1 cellular context compared by ENCODE assay signal in genomic region chr19:52943134-52943883, GRCh38.
TF ChIP-seq lines count a peak whose summit lies in the region.

No MANE protein-coding gene starts in this region.

TF ChIP-seq in WTC11, 78 proteins besides CTCF, POLR2A, EP300 and RAD21 (continued from another document):
- TF ChIP-seq, protein P1, sequence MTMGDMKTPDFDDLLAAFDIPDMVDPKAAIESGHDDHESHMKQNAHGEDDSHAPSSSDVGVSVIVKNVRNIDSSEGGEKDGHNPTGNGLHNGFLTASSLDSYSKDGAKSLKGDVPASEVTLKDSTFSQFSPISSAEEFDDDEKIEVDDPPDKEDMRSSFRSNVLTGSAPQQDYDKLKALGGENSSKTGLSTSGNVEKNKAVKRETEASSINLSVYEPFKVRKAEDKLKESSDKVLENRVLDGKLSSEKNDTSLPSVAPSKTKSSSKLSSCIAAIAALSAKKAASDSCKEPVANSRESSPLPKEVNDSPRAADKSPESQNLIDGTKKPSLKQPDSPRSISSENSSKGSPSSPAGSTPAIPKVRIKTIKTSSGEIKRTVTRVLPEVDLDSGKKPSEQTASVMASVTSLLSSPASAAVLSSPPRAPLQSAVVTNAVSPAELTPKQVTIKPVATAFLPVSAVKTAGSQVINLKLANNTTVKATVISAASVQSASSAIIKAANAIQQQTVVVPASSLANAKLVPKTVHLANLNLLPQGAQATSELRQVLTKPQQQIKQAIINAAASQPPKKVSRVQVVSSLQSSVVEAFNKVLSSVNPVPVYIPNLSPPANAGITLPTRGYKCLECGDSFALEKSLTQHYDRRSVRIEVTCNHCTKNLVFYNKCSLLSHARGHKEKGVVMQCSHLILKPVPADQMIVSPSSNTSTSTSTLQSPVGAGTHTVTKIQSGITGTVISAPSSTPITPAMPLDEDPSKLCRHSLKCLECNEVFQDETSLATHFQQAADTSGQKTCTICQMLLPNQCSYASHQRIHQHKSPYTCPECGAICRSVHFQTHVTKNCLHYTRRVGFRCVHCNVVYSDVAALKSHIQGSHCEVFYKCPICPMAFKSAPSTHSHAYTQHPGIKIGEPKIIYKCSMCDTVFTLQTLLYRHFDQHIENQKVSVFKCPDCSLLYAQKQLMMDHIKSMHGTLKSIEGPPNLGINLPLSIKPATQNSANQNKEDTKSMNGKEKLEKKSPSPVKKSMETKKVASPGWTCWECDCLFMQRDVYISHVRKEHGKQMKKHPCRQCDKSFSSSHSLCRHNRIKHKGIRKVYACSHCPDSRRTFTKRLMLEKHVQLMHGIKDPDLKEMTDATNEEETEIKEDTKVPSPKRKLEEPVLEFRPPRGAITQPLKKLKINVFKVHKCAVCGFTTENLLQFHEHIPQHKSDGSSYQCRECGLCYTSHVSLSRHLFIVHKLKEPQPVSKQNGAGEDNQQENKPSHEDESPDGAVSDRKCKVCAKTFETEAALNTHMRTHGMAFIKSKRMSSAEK (CRISPR knock-in tag; IDR thresholded peaks at IDR 0.05; ENCODE audit: borderline replicate concordance): no peak
- TF ChIP-seq ELF4 (CRISPR knock-in tag; IDR thresholded peaks at IDR 0.05; ENCODE audit: low read depth) (no peak), CREM (CRISPR knock-in tag; IDR thresholded peaks at IDR 0.05) (no peak), ZNF232 (CRISPR knock-in tag; IDR thresholded peaks at IDR 0.05) (no peak), HMGA2 (CRISPR knock-in tag; IDR thresholded peaks at IDR 0.05) (no peak)
- TF ChIP-seq, protein P2, sequence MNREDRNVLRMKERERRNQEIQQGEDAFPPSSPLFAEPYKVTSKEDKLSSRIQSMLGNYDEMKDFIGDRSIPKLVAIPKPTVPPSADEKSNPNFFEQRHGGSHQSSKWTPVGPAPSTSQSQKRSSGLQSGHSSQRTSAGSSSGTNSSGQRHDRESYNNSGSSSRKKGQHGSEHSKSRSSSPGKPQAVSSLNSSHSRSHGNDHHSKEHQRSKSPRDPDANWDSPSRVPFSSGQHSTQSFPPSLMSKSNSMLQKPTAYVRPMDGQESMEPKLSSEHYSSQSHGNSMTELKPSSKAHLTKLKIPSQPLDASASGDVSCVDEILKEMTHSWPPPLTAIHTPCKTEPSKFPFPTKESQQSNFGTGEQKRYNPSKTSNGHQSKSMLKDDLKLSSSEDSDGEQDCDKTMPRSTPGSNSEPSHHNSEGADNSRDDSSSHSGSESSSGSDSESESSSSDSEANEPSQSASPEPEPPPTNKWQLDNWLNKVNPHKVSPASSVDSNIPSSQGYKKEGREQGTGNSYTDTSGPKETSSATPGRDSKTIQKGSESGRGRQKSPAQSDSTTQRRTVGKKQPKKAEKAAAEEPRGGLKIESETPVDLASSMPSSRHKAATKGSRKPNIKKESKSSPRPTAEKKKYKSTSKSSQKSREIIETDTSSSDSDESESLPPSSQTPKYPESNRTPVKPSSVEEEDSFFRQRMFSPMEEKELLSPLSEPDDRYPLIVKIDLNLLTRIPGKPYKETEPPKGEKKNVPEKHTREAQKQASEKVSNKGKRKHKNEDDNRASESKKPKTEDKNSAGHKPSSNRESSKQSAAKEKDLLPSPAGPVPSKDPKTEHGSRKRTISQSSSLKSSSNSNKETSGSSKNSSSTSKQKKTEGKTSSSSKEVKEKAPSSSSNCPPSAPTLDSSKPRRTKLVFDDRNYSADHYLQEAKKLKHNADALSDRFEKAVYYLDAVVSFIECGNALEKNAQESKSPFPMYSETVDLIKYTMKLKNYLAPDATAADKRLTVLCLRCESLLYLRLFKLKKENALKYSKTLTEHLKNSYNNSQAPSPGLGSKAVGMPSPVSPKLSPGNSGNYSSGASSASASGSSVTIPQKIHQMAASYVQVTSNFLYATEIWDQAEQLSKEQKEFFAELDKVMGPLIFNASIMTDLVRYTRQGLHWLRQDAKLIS (CRISPR knock-in tag; IDR thresholded peaks at IDR 0.05; ENCODE audit: borderline replicate concordance): no peak
TF ChIP-seq in WTC11: peak in this region for 0.
